Comparison of ENCODE assay signal across 8 cellular contexts in the genomic region with DNA sequence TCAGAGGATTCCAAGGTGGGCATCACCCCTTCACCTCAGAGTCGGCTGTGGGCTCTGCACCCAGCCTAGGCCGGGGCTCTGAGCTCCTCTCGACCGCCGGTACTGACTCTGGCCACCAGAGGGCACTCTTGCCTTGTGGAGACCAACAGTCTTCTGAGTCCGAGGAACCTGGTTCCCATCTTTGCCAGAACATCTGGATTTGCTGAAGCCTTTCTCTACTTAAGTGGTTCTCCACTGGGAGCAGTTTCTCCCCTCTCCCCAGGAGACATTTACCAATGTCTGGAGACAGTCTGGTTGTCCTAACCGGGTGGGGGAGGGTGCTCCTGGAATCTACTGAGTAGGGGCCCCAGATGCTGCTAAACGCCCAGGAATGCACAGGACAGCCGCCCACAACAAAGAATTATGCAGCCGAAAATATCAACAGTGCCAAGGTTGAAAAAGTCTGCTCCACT. TPM values are rescaled to one million over a fixed set of nuclear protein-coding genes. Genes with fewer than 3 reads are reported as not detected.
A peak's percentile ranks its signal among the peaks of the same experiment; 100 is the strongest.
DNase-seq lines count a peak whose midpoint lies in the region; ATAC-seq, FAIRE-seq and TF ChIP-seq lines count a peak whose summit lies in the region.

No MANE protein-coding gene starts in this region.

- H3K9me3 Mint-ChIP-seq in MCF 10A (ENCODE audit: unreplicated experiment) = no peaks in the 10 kb centered on the region
- no peaks in the 10 kb centered on the region for H3K9me3 Mint-ChIP-seq in immature natural killer cell

- POLR2A ChIA-PET in AG04450 (lab: Yijun Ruan, JAX) = interaction anchor here (1.0 to 1.4 kb wide), 3 partner anchors 16 to 66 kb away, joined by 3 to 9 read pairs (median 4); no protein-coding TSS in a partner anchor
- POLR2A ChIA-PET in MCF 10A (lab: Yijun Ruan, JAX) = interaction anchor here (0.6 to 5.2 kb wide), 7 partner anchors 13 to 95 kb away, joined by 3 to 45 read pairs (median 5); partner anchors contain the start of gene ETV3

- no peaks in the 10 kb centered on the region for H3K27me3 ChIP-seq in AG04450 (ENCODE audit: control insufficient read depth, insufficient read depth, low read length)

- H3K4me3 ChIP-seq in AG04450 (ENCODE audit: low read depth, low read length) (0 out of 2 replicates have a peak overlapping the region, but pooled peaks have one; percentile 13), WI38 (ENCODE audit: low read depth, low read length) (no peak overlapping the region)

- H3K27ac ChIP-seq in AG04450 (ENCODE audit: low read depth, low read length) = no peak overlapping the region

- CTCF ChIA-PET in AG04450 (lab: Charles Lee) (interaction anchor here (0.6 to 8.1 kb wide), 38 partner anchors 9 to 405 kb away, joined by 3 to 406 read pairs (median 4); partner anchors contain the start of gene ETV3L), MCF 10A (lab: Yijun Ruan, JAX) (interaction anchor here (0.6 to 12.4 kb wide), 49 partner anchors 9 to 601 kb away, joined by 3 to 805 read pairs (median 6); partner anchors contain the start of genes ETV3 and ETV3L)

- H3K9me3 ChIP-seq in AG04450 (ENCODE audit: control insufficient read depth, insufficient read depth, low read length) = no peaks in the 10 kb centered on the region

- BruUV-seq in MCF 10A (replicated peaks; lab: Mats Ljungman, UMichigan) = no TSS peak

- H3K27me3 Mint-ChIP-seq in MCF 10A (ENCODE audit: insufficient read depth, unreplicated experiment) (no peaks in the 10 kb centered on the region), immature natural killer cell (ENCODE audit: low read depth in 3 of 3) (peaks cover 0 to 2% (median 0%) of the 10 kb centered on the region in 3 donors)

- H3K36me3 Mint-ChIP-seq in MCF 10A (ENCODE audit: insufficient read depth, unreplicated experiment) (peaks cover 6% of the 10 kb centered on the region), immature natural killer cell (no peaks in the 10 kb centered on the region)

- intact Hi-C loops in MCF 10A (cut with micrococcal nuclease) = loop anchor here (1.0 to 5.0 kb wide), 3 partner anchors 47 to 402 kb away; partner anchors contain the start of gene ETV3

- H3K4me3 Mint-ChIP-seq in MCF 10A (ENCODE audit: unreplicated experiment) (no peak overlapping the region), immature natural killer cell (no peak overlapping the region)

- H3K4me1 Mint-ChIP-seq in MCF 10A (ENCODE audit: insufficient read depth, unreplicated experiment) (peaks cover 17% of the 10 kb centered on the region), immature natural killer cell (no peaks in the 10 kb centered on the region)

- FAIRE-seq in GM19239 (lab: Jason Lieb, UNC) = peak; percentile 63

- peak; percentile 84 for DNase-seq in AG04450 (ENCODE audit: low read depth, low spot score)
- peak; percentile 84 for DNase-seq in GM19239 (ENCODE audit: insufficient read length, low spot score)
- peak; percentile 51 for DNase-seq in NCI-H2171 treated with DMSO at 0.1 percent for 48 hours (lab: John Stamatoyannopoulos, UW)
- peak; percentile 90 for DNase-seq in MCF 10A (ENCODE audit: unreplicated experiment)
- peak; percentile 67 to 78 (median 73) for DNase-seq in immature natural killer cell
- DNase-seq in stimulated activated CD4-positive, alpha-beta T cell treated with anti-CD3 and anti-CD28 coated beads, Interleukin-12 subunit alpha, Interleukin-12 subunit beta, amount 100 ng/mL, for 4 hours = peak; percentile 87

- H3K27ac Mint-ChIP-seq in MCF 10A (ENCODE audit: low read depth, unreplicated experiment) (no peak overlapping the region), immature natural killer cell (no peak overlapping the region)

- ATAC-seq in GM21825 (IDR thresholded peaks at IDR 0.05; ENCODE audit: unreplicated experiment) = no peak

- TF ChIP-seq CTCF in AG04450 (IDR thresholded peaks at IDR 0.05; ENCODE audit: low read depth, low read length) (peak; percentile 95), WI38 (IDR thresholded peaks at IDR 0.05; ENCODE audit: low read depth, low read length) (peak; percentile 89), MCF 10A (IDR thresholded peaks at IDR 0.05; ENCODE audit: unreplicated experiment) (peak; percentile 99)

RNA-seq across cellular contexts. Expression of gene ETV3L, which starts 9.4 kb away (rescaled TPM):
- polyA plus RNA-seq in AG04450 (2011; rRNA removed) = 0.04 and 0.07 TPM in 2 replicates
- not detected in 2 replicates for polyA minus RNA-seq in AG04450 (2011; rRNA and poly(A)+ RNA removed)
- not detected in 2 replicates for total RNA-seq in MCF 10A (2022)
- polyA plus RNA-seq in immature natural killer cell = not detected

RNA-seq across cellular contexts. Expression of gene ARHGEF11, which starts 44.7 kb away (rescaled TPM):
- polyA plus RNA-seq in AG04450 (2011; rRNA removed) = 14.5 and 14.8 TPM in 2 replicates
- polyA minus RNA-seq in AG04450 (2011; rRNA and poly(A)+ RNA removed) = 35.8 and 41.1 TPM in 2 replicates
- total RNA-seq in MCF 10A (2022) = 34.5 and 38.5 TPM in 2 replicates
- polyA plus RNA-seq in immature natural killer cell = under 1 TPM; 0.08 to 0.86 (median 0.22) TPM

RNA-seq across cellular contexts. Expression of gene ETV3, which starts 48.0 kb away (rescaled TPM):
- polyA plus RNA-seq in AG04450 (2011; rRNA removed) = 9.2 and 10.0 TPM in 2 replicates
- 34.5 and 37.8 TPM in 2 replicates for polyA minus RNA-seq in AG04450 (2011; rRNA and poly(A)+ RNA removed)
- total RNA-seq in MCF 10A (2022) = 28.6 and 35.0 TPM in 2 replicates
- 10 to 100 TPM in 2 of 3 donors, 1 to 10 TPM in 1; 6.6 to 22.0 (median 20.5) TPM for polyA plus RNA-seq in immature natural killer cell
